In the genomic region with DNA sequence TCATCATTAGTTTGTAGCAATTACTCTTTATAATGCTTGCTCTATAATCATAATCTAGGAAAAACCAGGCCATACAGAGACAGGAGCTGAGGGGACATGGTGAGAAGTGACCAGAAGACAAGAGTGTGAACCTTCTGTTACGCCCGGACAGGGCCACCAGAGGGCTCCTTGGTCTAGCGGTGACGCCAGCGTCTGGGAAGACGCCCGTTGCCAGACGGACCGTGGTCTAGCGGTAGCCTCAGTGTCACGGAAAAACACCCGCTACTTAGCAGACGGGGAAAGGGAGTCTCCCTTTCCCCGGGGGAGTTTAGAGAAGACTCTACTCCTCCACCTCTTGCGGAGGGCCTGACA, we compare ENCODE assay signal across 7 cellular contexts. TPM values are rescaled to one million over a fixed set of nuclear protein-coding genes. Genes with fewer than 3 reads are reported as not detected.
DNase-seq lines count a peak whose midpoint lies in the region; TF ChIP-seq lines count a peak whose summit lies in the region.
"Not testable (repeated sequence)": the region's sequence is repeated elsewhere in the genome, so short reads cannot be mapped to it uniquely, and the experiment has no call there.

No MANE protein-coding gene starts in this region.

- H2AFZ ChIP-seq in OCI-LY1 (ENCODE audit: low read length), result not testable (repeated sequence)

- not testable (repeated sequence) for H3K27ac ChIP-seq in OCI-LY1 (ENCODE audit: low read depth, low read length, poor library complexity, severe bottlenecking)

- not testable (repeated sequence) for H3K4me3 Mint-ChIP-seq in activated CD4-positive, alpha-beta T cell treated with anti-CD3 and anti-CD28 coated beads, Interleukin-2, amount 10 ng/mL, durations not matched to agents 7 days and 5 days; chondrocyte (ENCODE audit: unreplicated experiment); progenitor cell of endocrine pancreas (ENCODE audit: low read depth)

- H4K20me1 ChIP-seq in OCI-LY1 (ENCODE audit: insufficient read depth, low read length), result not testable (repeated sequence)

- POLR2A ChIA-PET in activated CD4-positive, alpha-beta T cell treated with anti-CD3 and anti-CD28 coated beads, Interleukin-2, amount 10 ng/mL, durations not matched to agents 7 days and 5 days (lab: Charles Lee), result interaction anchor here (0.6 kb wide), 1 partner anchor 1244 kb away, joined by 3 read pairs; no protein-coding TSS in a partner anchor

- H3K27me3 ChIP-seq in OCI-LY1 (ENCODE audit: insufficient read depth, low read length), result peaks cover 10% of the 10 kb centered on the region; the same call in 1 of the 2 replicates

- H3K36me3 Mint-ChIP-seq in activated CD4-positive, alpha-beta T cell treated with anti-CD3 and anti-CD28 coated beads, Interleukin-2, amount 10 ng/mL, durations not matched to agents 7 days and 5 days (ENCODE audit: low read depth); chondrocyte (ENCODE audit: low read depth); progenitor cell of endocrine pancreas (ENCODE audit: insufficient read depth): not testable (repeated sequence)

- H3K27ac Mint-ChIP-seq in activated CD4-positive, alpha-beta T cell treated with anti-CD3 and anti-CD28 coated beads, Interleukin-2, amount 10 ng/mL, durations not matched to agents 7 days and 5 days; progenitor cell of endocrine pancreas: not testable (repeated sequence)
- peak overlapping the region; percentile 63 for H3K27ac Mint-ChIP-seq in chondrocyte (ENCODE audit: unreplicated experiment)

- CTCF ChIA-PET in activated CD4-positive, alpha-beta T cell treated with anti-CD3 and anti-CD28 coated beads, Interleukin-2, amount 10 ng/mL, durations not matched to agents 7 days and 5 days (lab: Charles Lee), result interaction anchor here (2.2 kb wide), 1 partner anchor 99 kb away, joined by 5 read pairs; no protein-coding TSS in a partner anchor

- TF ChIP-seq CTCF in LNCaP clone FGC (IDR thresholded peaks at IDR 0.05; ENCODE audit: control insufficient read depth, extremely low read depth, insufficient read depth), result peak; percentile 62
- TF ChIP-seq CTCF in OCI-LY1 (IDR thresholded peaks at IDR 0.05; ENCODE audit: low read length), result peak; percentile 45
- peak; percentile 81 for TF ChIP-seq CTCF in chondrocyte (IDR thresholded peaks at IDR 0.05)
- peak; percentile 61 for TF ChIP-seq CTCF in progenitor cell of endocrine pancreas (IDR thresholded peaks at IDR 0.05; ENCODE audit: unreplicated experiment)

- H3K9ac ChIP-seq in OCI-LY1 (ENCODE audit: low read length), result not testable (repeated sequence)

- not testable (repeated sequence) for H3K9me3 Mint-ChIP-seq in activated CD4-positive, alpha-beta T cell treated with anti-CD3 and anti-CD28 coated beads, Interleukin-2, amount 10 ng/mL, durations not matched to agents 7 days and 5 days; chondrocyte (ENCODE audit: low read depth); progenitor cell of endocrine pancreas (ENCODE audit: low read depth)

- H3K36me3 ChIP-seq in OCI-LY1 (ENCODE audit: insufficient read depth, low read length), result not testable (repeated sequence)

- not testable (repeated sequence) for H3F3A ChIP-seq in OCI-LY1 (ENCODE audit: insufficient read depth, low read length)

- not testable (repeated sequence) for H3K27me3 Mint-ChIP-seq in activated CD4-positive, alpha-beta T cell treated with anti-CD3 and anti-CD28 coated beads, Interleukin-2, amount 10 ng/mL, durations not matched to agents 7 days and 5 days; chondrocyte (ENCODE audit: low read depth); progenitor cell of endocrine pancreas

- H3K4me3 ChIP-seq in LNCaP clone FGC (ENCODE audit: low read depth, low read length), result peak overlapping the region; percentile 34
- not testable (repeated sequence) for H3K4me3 ChIP-seq in OCI-LY1 (ENCODE audit: low read depth, low read length, poor library complexity, severe bottlenecking)

- DNase-seq in ELR (ENCODE audit: low read depth) (peak; percentile 78), chondrocyte (ENCODE audit: low spot score) (peak; percentile 92), inferior parietal cortex (ENCODE audit: extremely low spot score) (peak; percentile 54)
- not testable (repeated sequence) for DNase-seq in LNCaP clone FGC (ENCODE audit: low read depth); progenitor cell of endocrine pancreas (ENCODE audit: low spot score, unreplicated experiment)
- peak; percentile 39 for DNase-seq in activated CD4-positive, alpha-beta T cell treated with anti-CD3 and anti-CD28 coated beads, Interleukin-2, amount 10 ng/mL, durations not matched to agents 7 days and 5 days

- not testable (repeated sequence) for H3K4me2 ChIP-seq in OCI-LY1 (ENCODE audit: low read length)

- H3K9me3 ChIP-seq in OCI-LY1 (ENCODE audit: low read length), result not testable (repeated sequence)

- not testable (repeated sequence) for H3K9me2 ChIP-seq in OCI-LY1 (ENCODE audit: low read depth, low read length)

- H3K4me1 ChIP-seq in OCI-LY1 (ENCODE audit: insufficient read depth, low read length, severe bottlenecking), result not testable (repeated sequence)

- peaks cover 24% of the 10 kb centered on the region for H3K4me1 Mint-ChIP-seq in activated CD4-positive, alpha-beta T cell treated with anti-CD3 and anti-CD28 coated beads, Interleukin-2, amount 10 ng/mL, durations not matched to agents 7 days and 5 days
- H3K4me1 Mint-ChIP-seq in chondrocyte (ENCODE audit: low read depth), result peaks cover 28% of the 10 kb centered on the region
- not testable (repeated sequence) for H3K4me1 Mint-ChIP-seq in progenitor cell of endocrine pancreas (ENCODE audit: low read depth)

- H3K79me2 ChIP-seq in OCI-LY1 (ENCODE audit: insufficient read depth, low read length), result not testable (repeated sequence)

RNA-seq across cellular contexts. Expression of gene TCFL5, which starts 12.0 kb away (rescaled TPM):
- 1 to 10 TPM; 7.9 to 8.4 TPM for total RNA-seq in activated CD4-positive, alpha-beta T cell treated with anti-CD3 and anti-CD28 coated beads, Interleukin-2, amount 10 ng/mL, durations not matched to agents 7 days and 5 days
- 12.7 to 20.0 TPM (median 13.0 TPM) in 3 replicates for total RNA-seq in chondrocyte
- 7.7 and 7.9 TPM in 2 replicates for total RNA-seq in progenitor cell of endocrine pancreas

RNA-seq across cellular contexts. Expression of gene DIDO1, which starts 52.6 kb away (rescaled TPM):
- 10 to 100 TPM; 78.3 to 79.4 TPM for total RNA-seq in activated CD4-positive, alpha-beta T cell treated with anti-CD3 and anti-CD28 coated beads, Interleukin-2, amount 10 ng/mL, durations not matched to agents 7 days and 5 days
- total RNA-seq in chondrocyte, result 41.6 to 53.8 TPM (median 42.5 TPM) in 3 replicates
- total RNA-seq in progenitor cell of endocrine pancreas, result 68.2 and 71.2 TPM in 2 replicates

RNA-seq across cellular contexts. Expression of gene COL9A3, which starts 56.8 kb away (rescaled TPM):
- total RNA-seq in activated CD4-positive, alpha-beta T cell treated with anti-CD3 and anti-CD28 coated beads, Interleukin-2, amount 10 ng/mL, durations not matched to agents 7 days and 5 days, result not detected
- total RNA-seq in chondrocyte, result 8.6 to 11.3 TPM (median 8.9 TPM) in 3 replicates
- total RNA-seq in progenitor cell of endocrine pancreas, result 81.5 and 84.3 TPM in 2 replicates
